In genomic region chr20:37346232-37346525, GRCh38 we compare ENCODE assay signal across 8 cellular contexts. TPM values are rescaled to one million over a fixed set of nuclear protein-coding genes. Genes with fewer than 3 reads are reported as not detected.
DNase-seq lines count a peak whose midpoint lies in the region; ATAC-seq and TF ChIP-seq lines count a peak whose summit lies in the region.

No MANE protein-coding gene starts in this region.

- CTCF ChIA-PET in activated naive CD4-positive, alpha-beta T cell treated with anti-CD3 and anti-CD28 coated beads for 36 hours (lab: Charles Lee): no interaction called here

- DNase-seq in AG08395 (ENCODE audit: low spot score) (peak; percentile 45), coronary artery (ENCODE audit: low spot score) (no peak), islet precursor cell (no peak), glutamatergic neuron (no peak)
- DNase-seq in natural killer cell treated with Interleukin-12 subunit alpha and Interleukin-12 subunit beta and Interleukin-15 and Interleukin-18, amount 100 ng/mL, for 72 hours (ENCODE audit: low spot score): no peak
- no peak for DNase-seq in activated CD8-positive, alpha-beta memory T cell treated with anti-CD3 and anti-CD28 coated beads, Interleukin-2, amount 50 U/mL, for 4 hours
- no peak for DNase-seq in activated naive CD4-positive, alpha-beta T cell treated with anti-CD3 and anti-CD28 coated beads for 36 hours

- peak overlapping the region; percentile 77 to 89 for H3K27ac ChIP-seq in coronary artery

- H3K27me3 Mint-ChIP-seq in natural killer cell treated with Interleukin-12 subunit alpha and Interleukin-12 subunit beta and Interleukin-15 and Interleukin-18, amount 100 ng/mL, for 72 hours: no peaks in the 10 kb centered on the region
- H3K27me3 Mint-ChIP-seq in activated naive CD4-positive, alpha-beta T cell treated with anti-CD3 and anti-CD28 coated beads for 36 hours (ENCODE audit: low read depth): no peaks in the 10 kb centered on the region
- H3K27me3 Mint-ChIP-seq in glutamatergic neuron (ENCODE audit: unreplicated experiment): peaks cover 9% of the 10 kb centered on the region

- no peaks in the 10 kb centered on the region for H3K36me3 Mint-ChIP-seq in natural killer cell treated with Interleukin-12 subunit alpha and Interleukin-12 subunit beta and Interleukin-15 and Interleukin-18, amount 100 ng/mL, for 72 hours
- H3K36me3 Mint-ChIP-seq in activated naive CD4-positive, alpha-beta T cell treated with anti-CD3 and anti-CD28 coated beads for 36 hours (ENCODE audit: low read depth): no peaks in the 10 kb centered on the region
- no peaks in the 10 kb centered on the region for H3K36me3 Mint-ChIP-seq in glutamatergic neuron (ENCODE audit: unreplicated experiment)

- H3K4me1 Mint-ChIP-seq in natural killer cell treated with Interleukin-12 subunit alpha and Interleukin-12 subunit beta and Interleukin-15 and Interleukin-18, amount 100 ng/mL, for 72 hours (ENCODE audit: low read depth in 2 of 2): peaks cover 4 to 27% of the 10 kb centered on the region in 2 donors
- H3K4me1 Mint-ChIP-seq in activated naive CD4-positive, alpha-beta T cell treated with anti-CD3 and anti-CD28 coated beads for 36 hours (ENCODE audit: low read depth): peaks cover 8% of the 10 kb centered on the region
- no peaks in the 10 kb centered on the region for H3K4me1 Mint-ChIP-seq in glutamatergic neuron (ENCODE audit: low read depth, unreplicated experiment)

- peak overlapping the region; percentile 55 for H3K4me3 Mint-ChIP-seq in natural killer cell treated with Interleukin-12 subunit alpha and Interleukin-12 subunit beta and Interleukin-15 and Interleukin-18, amount 100 ng/mL, for 72 hours
- no peak overlapping the region for H3K4me3 Mint-ChIP-seq in activated naive CD4-positive, alpha-beta T cell treated with anti-CD3 and anti-CD28 coated beads for 36 hours
- H3K4me3 Mint-ChIP-seq in glutamatergic neuron (ENCODE audit: unreplicated experiment): no peak overlapping the region

- H3K4me3 ChIP-seq in coronary artery: peak overlapping the region; percentile 96

- intact Hi-C loops in activated naive CD4-positive, alpha-beta T cell treated with anti-CD3 and anti-CD28 coated beads for 36 hours (cut with micrococcal nuclease): no loop called here

- H3K27ac Mint-ChIP-seq in natural killer cell treated with Interleukin-12 subunit alpha and Interleukin-12 subunit beta and Interleukin-15 and Interleukin-18, amount 100 ng/mL, for 72 hours: no peak overlapping the region
- no peak overlapping the region for H3K27ac Mint-ChIP-seq in activated naive CD4-positive, alpha-beta T cell treated with anti-CD3 and anti-CD28 coated beads for 36 hours
- no peak overlapping the region for H3K27ac Mint-ChIP-seq in glutamatergic neuron (ENCODE audit: unreplicated experiment)

- no peaks in the 10 kb centered on the region for H3K9me3 Mint-ChIP-seq in natural killer cell treated with Interleukin-12 subunit alpha and Interleukin-12 subunit beta and Interleukin-15 and Interleukin-18, amount 100 ng/mL, for 72 hours
- H3K9me3 Mint-ChIP-seq in activated naive CD4-positive, alpha-beta T cell treated with anti-CD3 and anti-CD28 coated beads for 36 hours: no peaks in the 10 kb centered on the region
- peaks cover 6% of the 10 kb centered on the region for H3K9me3 Mint-ChIP-seq in glutamatergic neuron (ENCODE audit: unreplicated experiment)

- peak; percentile 32 for ATAC-seq in HG03432 (IDR thresholded peaks at IDR 0.05; ENCODE audit: unreplicated experiment)
- ATAC-seq in natural killer cell treated with Interleukin-12 subunit alpha and Interleukin-12 subunit beta and Interleukin-15 and Interleukin-18, amount 100 ng/mL, for 72 hours: peak in 1 of 2 donors; percentile 2

- TF ChIP-seq CTCF in coronary artery (IDR thresholded peaks at IDR 0.05) (no peak), glutamatergic neuron (IDR thresholded peaks at IDR 0.05; ENCODE audit: partially characterized antibody, unreplicated experiment) (no peak)

RNA-seq across cellular contexts. Expression of gene SRC, which starts 0.2 kb away (rescaled TPM):
- 1 to 10 TPM; 6.8 to 8.6 TPM for total RNA-seq in natural killer cell treated with Interleukin-12 subunit alpha and Interleukin-12 subunit beta and Interleukin-15 and Interleukin-18, amount 100 ng/mL, for 72 hours
- 1 to 10 TPM; 2.0 to 2.8 TPM for total RNA-seq in activated naive CD4-positive, alpha-beta T cell treated with anti-CD3 and anti-CD28 coated beads for 36 hours
- 39.2 TPM for total RNA-seq in glutamatergic neuron (ENCODE audit: unreplicated experiment)

RNA-seq across cellular contexts. Expression of gene MANBAL, which starts 56.7 kb away (rescaled TPM):
- total RNA-seq in natural killer cell treated with Interleukin-12 subunit alpha and Interleukin-12 subunit beta and Interleukin-15 and Interleukin-18, amount 100 ng/mL, for 72 hours: 10 to 100 TPM; 12.7 to 14.4 TPM
- 10 to 100 TPM in 1 of 2 experiments, 1 to 10 TPM in 1; 9.4 to 10.4 TPM for total RNA-seq in activated naive CD4-positive, alpha-beta T cell treated with anti-CD3 and anti-CD28 coated beads for 36 hours
- total RNA-seq in glutamatergic neuron (ENCODE audit: unreplicated experiment): 27.9 TPM
